8 cellular contexts compared by ENCODE assay signal in genomic region chr10:930415-931325, GRCh38. TPM values are rescaled to one million over a fixed set of nuclear protein-coding genes. Genes with fewer than 3 reads are reported as not detected.
A peak's percentile ranks its signal among the peaks of the same experiment; 100 is the strongest.
DNase-seq lines count a peak whose midpoint lies in the region; ATAC-seq and TF ChIP-seq lines count a peak whose summit lies in the region.

No MANE protein-coding gene starts in this region.

- peaks cover 38% of the 10 kb centered on the region for H3K4me1 ChIP-seq in CD8-positive, alpha-beta T cell (ENCODE audit: insufficient read depth, low read length)
- H3K4me1 ChIP-seq in iPS-15b (ENCODE audit: control insufficient read depth, insufficient read depth, low read length) = peaks cover 12% of the 10 kb centered on the region

- H3K27ac Mint-ChIP-seq in CD8-positive, alpha-beta T cell = peak overlapping the region; percentile 95

- H3K9me3 ChIP-seq in CD8-positive, alpha-beta T cell (ENCODE audit: low read length) = no peaks in the 10 kb centered on the region
- no peaks in the 10 kb centered on the region for H3K9me3 ChIP-seq in iPS-15b (ENCODE audit: control insufficient read depth, insufficient read depth, low read length)

- H3K27me3 ChIP-seq in CD8-positive, alpha-beta T cell (ENCODE audit: insufficient read depth, low read length) = no peaks in the 10 kb centered on the region
- no peaks in the 10 kb centered on the region for H3K27me3 ChIP-seq in iPS-15b (ENCODE audit: control insufficient read depth, insufficient read depth, low read length)

- no peaks in the 10 kb centered on the region for H3K9me3 Mint-ChIP-seq in CD8-positive, alpha-beta T cell

- H3K4me3 Mint-ChIP-seq in CD8-positive, alpha-beta T cell = peak overlapping the region; percentile 96

- DNase-seq in CD8-positive, alpha-beta T cell = peak in 4 of 7 experiments; percentile 21 to 50 (median 26)
- DNase-seq in HEK293T (ENCODE audit: extremely low spot score) = peak; percentile 41
- peak; percentile 60 for DNase-seq in RPMI8226
- peak; percentile 69 for DNase-seq in astrocyte of the hippocampus (ENCODE audit: low read depth, low spot score)
- no peak for DNase-seq in skeletal muscle cell (ENCODE audit: low read depth)
- DNase-seq in activated CD4-positive, CD25-positive, alpha-beta regulatory T cell treated with anti-CD3 and anti-CD28 coated beads, Interleukin-2, amount 50 U/mL, for 72 hours = no peak
- no peak for DNase-seq in NCI-H446 treated with DMSO at 0.1 percent for 48 hours (lab: John Stamatoyannopoulos, UW)

- H3K4me3 ChIP-seq in CD8-positive, alpha-beta T cell (ENCODE audit: low read depth, low read length) = peak overlapping the region; percentile 42
- H3K4me3 ChIP-seq in iPS-15b (ENCODE audit: low read depth, low read length) (peak overlapping the region; percentile 96), skeletal muscle cell (ENCODE audit: low read depth, low read length) (peak overlapping the region; percentile 76)

- H3K27me3 Mint-ChIP-seq in CD8-positive, alpha-beta T cell (ENCODE audit: low read depth) = no peaks in the 10 kb centered on the region

- H3K27ac ChIP-seq in CD8-positive, alpha-beta T cell (ENCODE audit: low read depth, low read length) = peak overlapping the region; percentile 3

- CTCF ChIA-PET in CD8-positive, alpha-beta T cell (lab: Charles Lee) = no interaction called here
- CTCF ChIA-PET in HEK293T (lab: Yijun Ruan, JAX) = no interaction called here

- POLR2A ChIA-PET in CD8-positive, alpha-beta T cell (lab: Charles Lee) = interaction anchor here (0.8 to 1.3 kb wide), 5 partner anchors 10 to 132 kb away, joined by 3 to 7 read pairs (median 3); partner anchors contain the start of genes GTPBP4 and IDI1
- POLR2A ChIA-PET in HEK293T (lab: Yijun Ruan, JAX) = interaction anchor here (0.6 to 1.3 kb wide), 8 partner anchors 12 to 264 kb away, joined by 3 to 7 read pairs (median 4); partner anchors contain the start of gene GTPBP4

- H3K36me3 ChIP-seq in CD8-positive, alpha-beta T cell (ENCODE audit: insufficient read depth, low read length) = peaks cover 4% of the 10 kb centered on the region
- H3K36me3 ChIP-seq in iPS-15b (ENCODE audit: control insufficient read depth, insufficient read depth, low read length) = no peaks in the 10 kb centered on the region

- peak overlapping the region; percentile 38 for H3K9ac ChIP-seq in iPS-15b (ENCODE audit: low read depth, low read length)

- TF ChIP-seq CTCF in CD8-positive, alpha-beta T cell (IDR thresholded peaks at IDR 0.05) = no peak

- H3K4me1 Mint-ChIP-seq in CD8-positive, alpha-beta T cell (ENCODE audit: low read depth) = peaks cover 49% of the 10 kb centered on the region

- intact Hi-C loops in CD8-positive, alpha-beta T cell (cut with DNase I, micrococcal nuclease) = loop anchor here (1.0 to 2.0 kb wide), 3 partner anchors 58 to 126 kb away; partner anchors contain the start of genes GTPBP4 (in 2 of the 2), IDI1 (in 2 of the 2) and WDR37 (in 2 of the 2)

- peaks cover 28% of the 10 kb centered on the region for H3K36me3 Mint-ChIP-seq in CD8-positive, alpha-beta T cell

- ATAC-seq in CD8-positive, alpha-beta T cell = no peak

TF ChIP-seq in HEK293T, 16 proteins besides CTCF, POLR2A, EP300 and RAD21:
- TF ChIP-seq FOXM1 (IDR thresholded peaks at IDR 0.05; ENCODE audit: borderline replicate concordance) (no peak), SUZ12 (IDR thresholded peaks at IDR 0.05) (no peak)

RNA-seq across cellular contexts. Expression of gene LARP4B, which starts 0.8 kb away (rescaled TPM):
- total RNA-seq in CD8-positive, alpha-beta T cell = 10 to 100 TPM; 32.5 to 32.7 TPM

RNA-seq across cellular contexts. Expression of gene GTPBP4, which starts 57.6 kb away (rescaled TPM):
- total RNA-seq in CD8-positive, alpha-beta T cell = 10 to 100 TPM; 78.2 to 84.2 TPM

Comparison
In these comparisons a context has a peak if more than half of its experiments do, and no peak if none do; other contexts are left out.
1. DNase-seq: peak in CD8-positive, alpha-beta T cell (4 of 7), HEK293T (single experiment), RPMI8226 (single experiment) and astrocyte of the hippocampus (single experiment); none in skeletal muscle cell (single experiment), activated CD4-positive, CD25-positive, alpha-beta regulatory T cell treated with anti-CD3 and anti-CD28 coated beads, Interleukin-2, amount 50 U/mL, for 72 hours (single experiment) and NCI-H446 treated with DMSO at 0.1 percent for 48 hours (single experiment).
2. H3K4me3 ChIP-seq: peak in every context shown above with its lines; median percentile 96 in iPS-15b; 76 in skeletal muscle cell; 42 in CD8-positive, alpha-beta T cell.